Comparison of ENCODE assay signal across 14 cellular contexts in genomic region chr2:188668017-188668663, GRCh38.
A peak's percentile ranks its signal among the peaks of the same experiment; 100 is the strongest.
DNase-seq lines count a peak whose midpoint lies in the region; ATAC-seq, FAIRE-seq and TF ChIP-seq lines count a peak whose summit lies in the region.
"Had no signal": no experiment of that assay in that cellular context is flagged by ENCODE, and none has a peak within 500 bp of the region (broad histone marks: within the 10 kb centered on the region; RNA-seq: fewer than 3 reads in every experiment).

No MANE protein-coding gene starts in this region.

- CTCF ChIA-PET in endothelial cell of umbilical vein (lab: Charles Lee): no interaction called here
- CTCF ChIA-PET in activated CD8-positive, alpha-beta memory T cell treated with anti-CD3 and anti-CD28 coated beads, Interleukin-2, amount 10 ng/mL, durations not matched to agents 7 days and 5 days (lab: Charles Lee): no interaction called here

- H3K9me3 ChIP-seq in MG63 (no peaks in the 10 kb centered on the region), endothelial cell of umbilical vein (replicated peaks; ENCODE audit: control insufficient read depth, insufficient read depth, low read length) (no peaks in the 10 kb centered on the region)
- H3K9me3 ChIP-seq: mucosa of descending colon had no signal

- no peak overlapping the region for H3K27ac ChIP-seq in endothelial cell of umbilical vein (ENCODE audit: insufficient read depth, low read depth, low read length)

- POLR2A ChIA-PET in endothelial cell of umbilical vein (lab: Charles Lee): no interaction called here

- H3K9me1 ChIP-seq in endothelial cell of umbilical vein (replicated peaks; ENCODE audit: control insufficient read depth, extremely low read depth, insufficient read depth, low read length): no peaks in the 10 kb centered on the region

- TF ChIP-seq CTCF in AG09309 (IDR thresholded peaks at IDR 0.05; ENCODE audit: control insufficient read depth, insufficient read depth, low read depth, low read length, missing control alignments) (no peak), endothelial cell of umbilical vein (IDR thresholded peaks at IDR 0.05; ENCODE audit: extremely low read depth in 1 of 2, insufficient read depth in 1 of 2, low read depth in 1 of 2, low read length in 2 of 2) (no peak), nephron (IDR thresholded peaks at IDR 0.05; ENCODE audit: unreplicated experiment in 3 of 3) (no peak), GM13976 (IDR thresholded peaks at IDR 0.05; ENCODE audit: borderline replicate concordance, control extremely low read depth, extremely low read depth, insufficient read depth, missing control alignments) (no peak)

- ATAC-seq in activated CD8-positive, alpha-beta memory T cell treated with anti-CD3 and anti-CD28 coated beads, Interleukin-2, amount 10 ng/mL, durations not matched to agents 7 days and 5 days: no peak
- ATAC-seq: activated CD8-positive, alpha-beta T cell treated with anti-CD3 and anti-CD28 coated beads, Interleukin-2, amount 10 ng/mL, durations not matched to agents 7 days and 5 days; mucosa of descending colon had no signal

- H3K36me3 ChIP-seq in MG63: no peaks in the 10 kb centered on the region
- H3K36me3 ChIP-seq in endothelial cell of umbilical vein (ENCODE audit: control insufficient read depth in 2 of 2, extremely low read depth in 1 of 2, insufficient read depth in 2 of 2, low read length in 2 of 2): no peaks in the 10 kb centered on the region

- H4K20me1 ChIP-seq in endothelial cell of umbilical vein (replicated peaks; ENCODE audit: control insufficient read depth, extremely low read depth, insufficient read depth, low read length): no peaks in the 10 kb centered on the region

- TF ChIP-seq POLR2A in endothelial cell of umbilical vein (IDR thresholded peaks at IDR 0.05; ENCODE audit: low read depth, low read length): no peak

- DNase-seq in AG09309 (ENCODE audit: low read depth): peak; percentile 61
- DNase-seq in MG63: peak; percentile 28
- DNase-seq in endothelial cell of umbilical vein (ENCODE audit: low read depth, low spot score): peak; percentile 19
- DNase-seq in activated naive CD4-positive, alpha-beta T cell treated with Interleukin-2 at 50 U/mL for 16 hours: no peak
- no peak for DNase-seq in GM13976 (ENCODE audit: low spot score)
- DNase-seq in activated CD8-positive, alpha-beta memory T cell treated with anti-CD3 and anti-CD28 coated beads, Interleukin-2, amount 10 ng/mL, durations not matched to agents 7 days and 5 days: no peak
- DNase-seq in NCI-H128 (lab: John Stamatoyannopoulos, UW; ENCODE audit: unreplicated experiment): no peak
- DNase-seq: activated CD8-positive, alpha-beta T cell treated with anti-CD3 and anti-CD28 coated beads, Interleukin-2, amount 10 ng/mL, durations not matched to agents 7 days and 5 days; activated naive CD8-positive, alpha-beta T cell treated with anti-CD3 and anti-CD28 coated beads for 36 hours; mucosa of descending colon; NCI-H2081 treated with DMSO at 0.1 percent for 48 hours had no signal

- in situ Hi-C loops in GM13976 (cut with MboI; ENCODE audit: low sequenced_read_pairs, unreplicated experiment): no loop called here

- no peak overlapping the region for H3K4me2 ChIP-seq in endothelial cell of umbilical vein (ENCODE audit: insufficient read depth, low read length)

- no peaks in the 10 kb centered on the region for H3K4me1 ChIP-seq in endothelial cell of umbilical vein (ENCODE audit: control insufficient read depth, extremely low read depth, insufficient read depth, low read length)

- H3K27me3 Mint-ChIP-seq in nephron (ENCODE audit: low read depth): no peaks in the 10 kb centered on the region
- H3K27me3 Mint-ChIP-seq in activated CD8-positive, alpha-beta memory T cell treated with anti-CD3 and anti-CD28 coated beads, Interleukin-2, amount 10 ng/mL, durations not matched to agents 7 days and 5 days: no peaks in the 10 kb centered on the region
- H3K27me3 Mint-ChIP-seq: activated naive CD8-positive, alpha-beta T cell treated with anti-CD3 and anti-CD28 coated beads for 36 hours had no signal

- peaks cover 34% of the 10 kb centered on the region for H3K4me1 Mint-ChIP-seq in nephron
- no peaks in the 10 kb centered on the region for H3K4me1 Mint-ChIP-seq in activated CD8-positive, alpha-beta memory T cell treated with anti-CD3 and anti-CD28 coated beads, Interleukin-2, amount 10 ng/mL, durations not matched to agents 7 days and 5 days
- H3K4me1 Mint-ChIP-seq: activated naive CD8-positive, alpha-beta T cell treated with anti-CD3 and anti-CD28 coated beads for 36 hours had no signal

- dilution Hi-C loops in endothelial cell of umbilical vein (cut with MboI; ENCODE audit: extremely low pct_ligation_motif_present, low sequenced_read_pairs): no loop called here

- no peak overlapping the region for H3K9ac ChIP-seq in endothelial cell of umbilical vein (replicated peaks; ENCODE audit: extremely low read depth, insufficient read depth, low read length)

- H3K27me3 ChIP-seq in MG63: no peaks in the 10 kb centered on the region
- no peaks in the 10 kb centered on the region for H3K27me3 ChIP-seq in endothelial cell of umbilical vein (ENCODE audit: control insufficient read depth in 2 of 2, insufficient read depth in 2 of 2, low read length in 2 of 2)

- intact Hi-C loops in endothelial cell of umbilical vein (cut with micrococcal nuclease): no loop called here

- no peaks in the 10 kb centered on the region for H3K36me3 Mint-ChIP-seq in nephron (ENCODE audit: low read depth)
- H3K36me3 Mint-ChIP-seq in activated CD8-positive, alpha-beta memory T cell treated with anti-CD3 and anti-CD28 coated beads, Interleukin-2, amount 10 ng/mL, durations not matched to agents 7 days and 5 days: no peaks in the 10 kb centered on the region
- H3K36me3 Mint-ChIP-seq: activated naive CD8-positive, alpha-beta T cell treated with anti-CD3 and anti-CD28 coated beads for 36 hours had no signal

- H3K4me3 Mint-ChIP-seq in nephron: no peak overlapping the region
- no peak overlapping the region for H3K4me3 Mint-ChIP-seq in activated CD8-positive, alpha-beta memory T cell treated with anti-CD3 and anti-CD28 coated beads, Interleukin-2, amount 10 ng/mL, durations not matched to agents 7 days and 5 days
- H3K4me3 Mint-ChIP-seq: activated CD8-positive, alpha-beta T cell treated with anti-CD3 and anti-CD28 coated beads, Interleukin-2, amount 10 ng/mL, durations not matched to agents 7 days and 5 days; activated naive CD8-positive, alpha-beta T cell treated with anti-CD3 and anti-CD28 coated beads for 36 hours; T-helper 2 cell treated with Interferon-gamma antibody and Interleukin-4, amounts not matched to agents 5 μg/mL and 100 μg/mL, for 36 hours had no signal

- no peak for FAIRE-seq in endothelial cell of umbilical vein (lab: Jason Lieb, UNC)
- FAIRE-seq: H1 had no signal

- no peak overlapping the region for H2AFZ ChIP-seq in endothelial cell of umbilical vein (ENCODE audit: low read depth, low read length)

- H3K79me2 ChIP-seq in endothelial cell of umbilical vein (ENCODE audit: control insufficient read depth, insufficient read depth, low read length): no peaks in the 10 kb centered on the region

- no TSS peak for BruUV-seq in endothelial cell of umbilical vein (replicated peaks; lab: Mats Ljungman, UMichigan)

- peak overlapping the region in 2 of 3 experiments; percentile 16 to 67 for H3K27ac Mint-ChIP-seq in nephron
- no peak overlapping the region for H3K27ac Mint-ChIP-seq in activated CD8-positive, alpha-beta memory T cell treated with anti-CD3 and anti-CD28 coated beads, Interleukin-2, amount 10 ng/mL, durations not matched to agents 7 days and 5 days
- H3K27ac Mint-ChIP-seq: activated CD8-positive, alpha-beta T cell treated with anti-CD3 and anti-CD28 coated beads, Interleukin-2, amount 10 ng/mL, durations not matched to agents 7 days and 5 days; activated naive CD8-positive, alpha-beta T cell treated with anti-CD3 and anti-CD28 coated beads for 36 hours; T-helper 2 cell treated with Interferon-gamma antibody and Interleukin-4, amounts not matched to agents 5 μg/mL and 100 μg/mL, for 36 hours had no signal

- H3K4me3 ChIP-seq in AG09309 (ENCODE audit: control insufficient read depth, low read depth, low read length) (no peak overlapping the region), MG63 (no peak overlapping the region), endothelial cell of umbilical vein (replicated peaks in 1 of 3; ENCODE audit: insufficient read depth in 1 of 3, low read depth in 1 of 3, low read length in 3 of 3) (no peak overlapping the region)
- H3K4me3 ChIP-seq: mucosa of descending colon had no signal

- H3K9me3 Mint-ChIP-seq in nephron: no peaks in the 10 kb centered on the region
- H3K9me3 Mint-ChIP-seq in activated CD8-positive, alpha-beta memory T cell treated with anti-CD3 and anti-CD28 coated beads, Interleukin-2, amount 10 ng/mL, durations not matched to agents 7 days and 5 days (ENCODE audit: low read depth): no peaks in the 10 kb centered on the region
- H3K9me3 Mint-ChIP-seq: activated naive CD8-positive, alpha-beta T cell treated with anti-CD3 and anti-CD28 coated beads for 36 hours; T-helper 2 cell treated with Interferon-gamma antibody and Interleukin-4, amounts not matched to agents 5 μg/mL and 100 μg/mL, for 36 hours had no signal

TF ChIP-seq in endothelial cell of umbilical vein, 7 proteins besides CTCF, POLR2A, EP300 and RAD21:
- TF ChIP-seq FOS (IDR thresholded peaks at IDR 0.05; ENCODE audit: borderline replicate concordance, insufficient read depth, low read length) (no peak), GATA2 (IDR thresholded peaks at IDR 0.05; ENCODE audit: insufficient read depth, insufficient read length, low read depth, low read length) (no peak), EZH2 (IDR thresholded peaks at IDR 0.05; ENCODE audit: borderline replicate concordance, low read depth, low read length, severe bottlenecking) (no peak), JUN (IDR thresholded peaks at IDR 0.05; ENCODE audit: borderline replicate concordance, insufficient read depth, insufficient read length, low read depth) (no peak)
- TF ChIP-seq, protein P1, sequence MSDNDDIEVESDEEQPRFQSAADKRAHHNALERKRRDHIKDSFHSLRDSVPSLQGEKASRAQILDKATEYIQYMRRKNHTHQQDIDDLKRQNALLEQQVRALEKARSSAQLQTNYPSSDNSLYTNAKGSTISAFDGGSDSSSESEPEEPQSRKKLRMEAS (IDR thresholded peaks at IDR 0.05; ENCODE audit: insufficient read depth, insufficient read length): no peak

Comparison
In these comparisons a context has a peak if more than half of its experiments do, and no peak if none do; other contexts are left out.
1. DNase-seq: peak in AG09309 (single experiment), MG63 (single experiment) and endothelial cell of umbilical vein (single experiment); none in activated naive CD4-positive, alpha-beta T cell treated with Interleukin-2 at 50 U/mL for 16 hours (single experiment), GM13976 (single experiment), activated CD8-positive, alpha-beta memory T cell treated with anti-CD3 and anti-CD28 coated beads, Interleukin-2, amount 10 ng/mL, durations not matched to agents 7 days and 5 days (single experiment) and NCI-H128 (single experiment).